ENCODE assay signal across 31 cellular contexts in the genomic region with DNA sequence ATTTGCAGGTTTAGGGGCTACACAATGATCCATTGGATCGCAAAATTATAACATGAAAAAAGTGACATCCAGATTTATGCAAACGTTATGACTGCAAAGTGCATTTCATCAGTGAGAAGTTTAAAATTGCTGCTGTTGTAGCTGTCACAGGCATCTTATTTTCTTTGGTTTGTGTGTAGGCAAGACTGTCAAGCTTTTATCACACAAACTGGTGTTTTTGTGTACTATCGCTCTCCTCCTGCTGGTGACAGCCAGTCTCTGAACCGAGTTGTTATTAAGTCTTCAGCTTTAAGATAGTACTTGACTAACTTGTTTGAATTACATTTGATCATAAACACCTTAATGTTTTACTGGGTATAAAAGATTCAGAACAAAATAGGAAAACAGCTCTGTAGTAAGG.
"Had no signal": no experiment of that assay in that cellular context is flagged by ENCODE, and none has a peak within 500 bp of the region (broad histone marks: within the 10 kb centered on the region; RNA-seq: fewer than 3 reads in every experiment).

No MANE protein-coding gene starts in this region.

- H3K4me3 Mint-ChIP-seq: activated CD4-positive, alpha-beta memory T cell treated with anti-CD3 and anti-CD28 coated beads for 36 hours; activated CD4-positive, alpha-beta T cell treated with anti-CD3 and anti-CD28 coated beads for 36 hours; activated CD4-positive, alpha-beta T cell treated with anti-CD3 and anti-CD28 coated beads, Interleukin-2, amount 10 ng/mL, durations not matched to agents 24 days and 14 days; activated CD8-positive, alpha-beta memory T cell treated with anti-CD3 and anti-CD28 coated beads, Interleukin-2, amount 10 ng/mL, durations not matched to agents 7 days and 5 days; activated CD8-positive, alpha-beta T cell treated with anti-CD3 and anti-CD28 coated beads, Interleukin-2, amount 10 ng/mL, durations not matched to agents 7 days and 5 days; activated naive CD4-positive, alpha-beta T cell treated with anti-CD3 and anti-CD28 coated beads for 36 hours; activated naive CD4-positive, alpha-beta T cell treated with anti-CD3 and anti-CD28 coated beads, Interleukin-2, amount 50 U/mL, for 24 hours; activated naive CD8-positive, alpha-beta T cell treated with anti-CD3 and anti-CD28 coated beads for 36 hours; activated naive CD8-positive, alpha-beta T cell treated with anti-CD3 and anti-CD28 coated beads, Interleukin-2, amount 50 U/mL, for 24 hours; activated T-helper 1 cell treated with anti-CD3 and anti-CD28 coated beads, Interleukin-12 subunit alpha, Interleukin-12 subunit beta, Interleukin-2, Interleukin-4 antibody, amounts not matched to agents 30 ng/mL and 10 ng/mL and 1 ng/mL, durations not matched to agents 14 hours and 24 hours and 36 hours; brain; T-helper 17 cell; T-helper 2 cell treated with Interferon-gamma antibody and Interleukin-4, amounts not matched to agents 5 μg/mL and 100 μg/mL, for 36 hours had no signal

- DNase-seq: activated CD4-positive, alpha-beta memory T cell treated with anti-CD3 and anti-CD28 coated beads for 36 hours; activated CD4-positive, alpha-beta T cell treated with anti-CD3 and anti-CD28 coated beads for 36 hours; activated CD4-positive, alpha-beta T cell treated with anti-CD3 and anti-CD28 coated beads, Interleukin-2, amount 10 ng/mL, durations not matched to agents 24 days and 14 days; activated CD4-positive, CD25-positive, alpha-beta regulatory T cell; activated CD4-positive, CD25-positive, alpha-beta regulatory T cell treated with anti-CD3 and anti-CD28 coated beads, Interleukin-2, amount 50 U/mL, for 72 hours; activated CD8-positive, alpha-beta memory T cell treated with anti-CD3 and anti-CD28 coated beads, Interleukin-2, amount 10 ng/mL, durations not matched to agents 7 days and 5 days; activated CD8-positive, alpha-beta memory T cell treated with anti-CD3 and anti-CD28 coated beads, Interleukin-2, amount 50 U/mL, for 4 hours; activated CD8-positive, alpha-beta T cell treated with anti-CD3 and anti-CD28 coated beads, Interleukin-2, amount 10 ng/mL, durations not matched to agents 7 days and 5 days; activated effector memory CD4-positive, alpha-beta T cell treated with anti-CD3 and anti-CD28 coated beads, Interleukin-2, amount 50 U/mL, for 16 hours; activated naive CD4-positive, alpha-beta T cell treated with anti-CD3 and anti-CD28 coated beads for 36 hours; activated naive CD8-positive, alpha-beta T cell treated with anti-CD3 and anti-CD28 coated beads for 36 hours; activated naive CD8-positive, alpha-beta T cell treated with anti-CD3 and anti-CD28 coated beads, Interleukin-2, amount 50 U/mL, for 24 hours; activated T-cell treated with anti-CD3 and anti-CD28 coated beads, Interleukin-2, amount 50 U/mL, for 1 hour; activated T-cell treated with anti-CD3 and anti-CD28 coated beads, Interleukin-2, amount 50 U/mL, for 48 hours; adrenal gland; central memory CD4-positive, alpha-beta T cell; cerebellar nuclear complex; colonic mucosa; effector CD8-positive, alpha-beta T cell; foreskin fibroblast; T-helper 1 cell; T-helper 17 cell; T1000 had no signal

- H3K9me3 Mint-ChIP-seq: activated CD4-positive, alpha-beta memory T cell treated with anti-CD3 and anti-CD28 coated beads for 36 hours; activated CD4-positive, alpha-beta T cell treated with anti-CD3 and anti-CD28 coated beads, Interleukin-2, amount 10 ng/mL, durations not matched to agents 24 days and 14 days; activated naive CD4-positive, alpha-beta T cell treated with anti-CD3 and anti-CD28 coated beads for 36 hours; activated naive CD8-positive, alpha-beta T cell treated with anti-CD3 and anti-CD28 coated beads for 36 hours; activated naive CD8-positive, alpha-beta T cell treated with anti-CD3 and anti-CD28 coated beads, Interleukin-2, amount 50 U/mL, for 24 hours; activated T-helper 1 cell treated with anti-CD3 and anti-CD28 coated beads, Interleukin-12 subunit alpha, Interleukin-12 subunit beta, Interleukin-2, Interleukin-4 antibody, amounts not matched to agents 30 ng/mL and 10 ng/mL and 1 ng/mL, durations not matched to agents 14 hours and 24 hours and 36 hours; activated T-helper 2 cell treated with anti-CD3 and anti-CD28 coated beads, Interferon-gamma antibody, Interleukin-2, Interleukin-4, amounts not matched to agents 10 μg/mL and 5 μg/mL and 100 μg/mL, durations not matched to agents 14 hours and 24 hours and 36 hours; T-helper 2 cell treated with Interferon-gamma antibody and Interleukin-4, amounts not matched to agents 5 μg/mL and 100 μg/mL, for 36 hours had no signal

- H3K27me3 Mint-ChIP-seq: activated CD4-positive, alpha-beta memory T cell treated with anti-CD3 and anti-CD28 coated beads for 36 hours; activated CD4-positive, alpha-beta T cell treated with anti-CD3 and anti-CD28 coated beads, Interleukin-2, amount 10 ng/mL, durations not matched to agents 24 days and 14 days; activated naive CD8-positive, alpha-beta T cell treated with anti-CD3 and anti-CD28 coated beads for 36 hours; activated naive CD8-positive, alpha-beta T cell treated with anti-CD3 and anti-CD28 coated beads, Interleukin-2, amount 50 U/mL, for 24 hours; brain had no signal

- H3K4me3 ChIP-seq: adrenal gland, ascending aorta, breast epithelium, cardiac muscle cell, colonic mucosa had no signal

- H3K4me1 Mint-ChIP-seq: activated CD4-positive, alpha-beta T cell treated with anti-CD3 and anti-CD28 coated beads for 36 hours; activated CD4-positive, alpha-beta T cell treated with anti-CD3 and anti-CD28 coated beads, Interleukin-2, amount 10 ng/mL, durations not matched to agents 24 days and 14 days; activated CD8-positive, alpha-beta memory T cell treated with anti-CD3 and anti-CD28 coated beads, Interleukin-2, amount 10 ng/mL, durations not matched to agents 7 days and 5 days; activated naive CD4-positive, alpha-beta T cell treated with anti-CD3 and anti-CD28 coated beads, Interleukin-2, amount 50 U/mL, for 24 hours; activated naive CD8-positive, alpha-beta T cell treated with anti-CD3 and anti-CD28 coated beads for 36 hours; activated naive CD8-positive, alpha-beta T cell treated with anti-CD3 and anti-CD28 coated beads, Interleukin-2, amount 50 U/mL, for 24 hours; T-helper 17 cell had no signal

- H3K27ac Mint-ChIP-seq: activated CD4-positive, alpha-beta memory T cell treated with anti-CD3 and anti-CD28 coated beads for 36 hours; activated CD4-positive, alpha-beta T cell treated with anti-CD3 and anti-CD28 coated beads for 36 hours; activated CD4-positive, alpha-beta T cell treated with anti-CD3 and anti-CD28 coated beads, Interleukin-2, amount 10 ng/mL, durations not matched to agents 24 days and 14 days; activated CD8-positive, alpha-beta memory T cell treated with anti-CD3 and anti-CD28 coated beads, Interleukin-2, amount 10 ng/mL, durations not matched to agents 7 days and 5 days; activated CD8-positive, alpha-beta T cell treated with anti-CD3 and anti-CD28 coated beads, Interleukin-2, amount 10 ng/mL, durations not matched to agents 7 days and 5 days; activated naive CD4-positive, alpha-beta T cell treated with anti-CD3 and anti-CD28 coated beads for 36 hours; activated naive CD4-positive, alpha-beta T cell treated with anti-CD3 and anti-CD28 coated beads, Interleukin-2, amount 50 U/mL, for 24 hours; activated naive CD8-positive, alpha-beta T cell treated with anti-CD3 and anti-CD28 coated beads for 36 hours; activated naive CD8-positive, alpha-beta T cell treated with anti-CD3 and anti-CD28 coated beads, Interleukin-2, amount 50 U/mL, for 24 hours; activated T-helper 1 cell treated with anti-CD3 and anti-CD28 coated beads, Interleukin-12 subunit alpha, Interleukin-12 subunit beta, Interleukin-2, Interleukin-4 antibody, amounts not matched to agents 30 ng/mL and 10 ng/mL and 1 ng/mL, durations not matched to agents 14 hours and 24 hours and 36 hours; activated T-helper 2 cell treated with anti-CD3 and anti-CD28 coated beads, Interferon-gamma antibody, Interleukin-2, Interleukin-4, amounts not matched to agents 10 μg/mL and 5 μg/mL and 100 μg/mL, durations not matched to agents 14 hours and 24 hours and 36 hours; T-helper 17 cell; T-helper 2 cell treated with Interferon-gamma antibody and Interleukin-4, amounts not matched to agents 5 μg/mL and 100 μg/mL, for 36 hours had no signal

- H3K27me3 ChIP-seq: adrenal gland, ascending aorta, breast epithelium, cardiac muscle cell, colonic mucosa had no signal

- H3K27ac ChIP-seq: adrenal gland, ascending aorta, breast epithelium, cardiac muscle cell, colonic mucosa had no signal

- H3K36me3 Mint-ChIP-seq: activated CD4-positive, alpha-beta memory T cell treated with anti-CD3 and anti-CD28 coated beads for 36 hours; activated CD8-positive, alpha-beta memory T cell treated with anti-CD3 and anti-CD28 coated beads, Interleukin-2, amount 10 ng/mL, durations not matched to agents 7 days and 5 days; activated naive CD4-positive, alpha-beta T cell treated with anti-CD3 and anti-CD28 coated beads, Interleukin-2, amount 50 U/mL, for 24 hours; activated naive CD8-positive, alpha-beta T cell treated with anti-CD3 and anti-CD28 coated beads for 36 hours had no signal

- H3K4me1 ChIP-seq: adrenal gland, ascending aorta, breast epithelium, colonic mucosa had no signal

- H3K36me3 ChIP-seq: adrenal gland, ascending aorta, breast epithelium, cardiac muscle cell, colonic mucosa had no signal

- H3K9me3 ChIP-seq: adrenal gland, ascending aorta, breast epithelium, colonic mucosa had no signal
